Comparison of ENCODE assay signal across 24 cellular contexts in the genomic region with DNA sequence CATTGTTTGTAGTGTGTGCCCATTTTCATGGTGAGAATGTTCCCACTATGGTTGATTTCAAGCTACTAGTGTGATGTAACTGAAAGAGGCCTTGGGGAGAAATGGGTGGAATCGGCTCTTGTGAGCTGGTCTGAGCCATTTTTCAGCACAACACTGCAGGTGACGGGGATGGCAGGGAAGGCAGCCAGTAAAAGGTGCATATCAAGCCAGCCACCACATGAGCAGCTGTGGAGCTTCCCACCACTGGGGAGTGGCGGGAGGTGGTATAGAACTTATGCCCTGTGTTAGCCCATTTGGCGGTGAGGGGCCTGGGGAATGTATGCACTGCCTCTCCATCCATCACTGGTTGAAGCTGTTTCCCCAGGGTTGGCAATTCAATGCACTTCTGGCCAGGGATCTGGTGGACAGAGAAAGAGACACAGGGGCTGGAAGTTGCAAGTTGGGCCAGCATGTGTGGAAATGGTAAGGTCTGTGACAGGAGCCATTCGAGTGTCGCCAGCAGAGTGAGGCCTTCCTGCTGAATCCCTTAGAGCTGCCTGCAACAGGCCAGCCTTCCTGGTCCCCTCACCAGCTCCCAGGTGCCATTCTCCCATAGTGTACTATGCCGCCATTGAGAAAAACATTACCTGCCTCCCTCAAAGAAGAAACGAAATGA.
"Had no signal": no experiment of that assay in that cellular context is flagged by ENCODE, and none has a peak within 500 bp of the region (broad histone marks: within the 10 kb centered on the region; RNA-seq: fewer than 3 reads in every experiment).

No MANE protein-coding gene starts in this region.

- H3K4me3 ChIP-seq: colonic mucosa, heart right ventricle, left ventricle myocardium inferior, lower lobe of right lung, prostate gland, sigmoid colon, stomach, thyroid gland had no signal

- H3K27ac ChIP-seq: colonic mucosa, epithelial cell of prostate, heart right ventricle, left ventricle myocardium inferior, lower lobe of right lung, neutrophil, prostate gland, sigmoid colon, stomach, thyroid gland had no signal

- H3K9me3 ChIP-seq: colonic mucosa, heart right ventricle, left ventricle myocardium inferior, lower lobe of right lung, neutrophil, prostate gland, sigmoid colon, stomach, thyroid gland had no signal

- H3K4me1 ChIP-seq: colonic mucosa, heart right ventricle, left ventricle myocardium inferior, lower lobe of right lung, prostate gland, sigmoid colon, stomach, thyroid gland had no signal

- FAIRE-seq: islet of Langerhans had no signal

- H3K27me3 ChIP-seq: colonic mucosa, heart right ventricle, neutrophil, sigmoid colon, stomach, thyroid gland had no signal

- H3K36me3 ChIP-seq: colonic mucosa, heart right ventricle, left ventricle myocardium inferior, lower lobe of right lung, neutrophil, prostate gland, sigmoid colon, stomach, thyroid gland had no signal

- ATAC-seq: esophagus mucosa; heart right ventricle; left colon; lower lobe of right lung; natural killer cell; right cardiac atrium; stimulated activated effector memory CD8-positive, alpha-beta T cell treated with anti-CD3 and anti-CD28 coated beads, Interleukin-12 subunit alpha, Interleukin-12 subunit beta, amount 100 ng/mL, for 72 hours had no signal

- DNase-seq: colonic mucosa; effector CD8-positive, alpha-beta T cell; endodermal cell; foreskin melanocyte; glutamatergic neuron; heart right ventricle; hippocampal formation; left colon; left ventricle myocardium inferior; lower lobe of right lung; natural killer cell; right cardiac atrium; sigmoid colon; stimulated activated CD4-positive, alpha-beta T cell treated with anti-CD3 and anti-CD28 coated beads, Interleukin-2, amount 100 ng/mL, for 24 hours; stimulated activated CD4-positive, alpha-beta T cell treated with anti-CD3 and anti-CD28 coated beads, Interleukin-4, amount 100 ng/mL, for 24 hours; stimulated activated naive CD4-positive, alpha-beta T cell treated with Interleukin-2 at 50 U/mL for 16 hours; stomach; thyroid gland had no signal
